In the genomic region with DNA sequence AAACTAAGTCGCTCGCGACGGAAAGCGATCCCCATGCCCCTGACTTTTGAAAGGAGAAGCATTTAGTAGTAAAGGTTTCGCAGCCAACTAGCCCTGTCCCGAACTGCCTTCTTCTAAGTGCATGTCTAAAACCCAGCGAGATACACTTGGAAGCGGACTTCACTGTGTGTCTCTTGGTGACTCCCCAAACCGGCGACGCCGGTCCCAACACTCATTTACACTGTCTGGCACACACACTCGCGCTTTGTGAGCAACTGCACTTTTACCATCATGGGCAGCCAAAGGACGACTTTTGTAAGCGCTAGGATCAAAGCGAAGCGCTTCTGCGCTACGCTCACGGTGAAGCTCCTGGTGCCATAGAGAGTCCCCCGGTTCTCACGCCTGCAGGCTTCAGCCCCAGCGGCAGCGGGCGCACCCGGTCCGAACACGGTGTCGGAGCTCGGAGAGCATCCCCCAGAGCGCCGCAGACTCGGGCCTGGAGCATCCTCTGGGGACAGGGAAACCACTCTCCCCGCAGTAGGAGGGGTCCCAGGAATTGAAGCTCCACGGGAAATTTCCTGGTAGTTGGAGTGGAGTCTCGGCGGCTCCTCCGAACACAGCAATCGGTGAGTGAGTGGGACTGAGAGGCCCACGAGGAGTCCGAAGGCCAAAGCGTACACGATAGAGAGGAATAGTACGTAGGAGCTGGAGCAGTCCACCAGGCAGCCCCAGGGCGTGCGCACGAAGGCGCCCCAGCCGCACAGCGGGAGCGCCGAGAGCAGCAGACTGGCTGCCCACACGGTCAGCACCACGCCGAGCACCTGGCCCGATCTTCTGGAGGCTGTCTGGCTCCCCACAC, we compare ENCODE assay signal across 13 cellular contexts. TPM values are rescaled to one million over a fixed set of nuclear protein-coding genes. Genes with fewer than 3 reads are reported as not detected.
A peak's percentile ranks its signal among the peaks of the same experiment; 100 is the strongest.
DNase-seq lines count a peak whose midpoint lies in the region; ATAC-seq and TF ChIP-seq lines count a peak whose summit lies in the region.
"Had no signal": no experiment of that assay in that cellular context is flagged by ENCODE, and none has a peak within 500 bp of the region (broad histone marks: within the 10 kb centered on the region; RNA-seq: fewer than 3 reads in every experiment).

No MANE protein-coding gene starts in this region.

- in situ Hi-C loops in transverse colon (cut with MboI; ENCODE audit: low pct_ligation_motif_present in 1 of 4, low pct_unique_long_range_greater_than_20kb in 1 of 4, low sequenced_read_pairs in 3 of 4), result no loop called here

- no peak for TF ChIP-seq CTCF in transverse colon (IDR thresholded peaks at IDR 0.05)

- H3K27me3 ChIP-seq in muscle layer of duodenum (ENCODE audit: low read depth, low read length), result peaks cover 17% of the 10 kb centered on the region
- H3K27me3 ChIP-seq in transverse colon, result peaks cover 24% of the 10 kb centered on the region

- no peak for TF ChIP-seq EP300 in transverse colon (IDR thresholded peaks at IDR 0.05; ENCODE audit: low read depth)

- intact Hi-C loops in left ventricle myocardium superior (cut with micrococcal nuclease), result no loop called here
- intact Hi-C loops in Right ventricle myocardium inferior (cut with DNase I), result no loop called here
- intact Hi-C loops in transverse colon (cut with DNase I; ENCODE audit: low total_unique reads), result no loop called here

- DNase-seq in left ventricle myocardium superior (peak; percentile 8), Right ventricle myocardium inferior (ENCODE audit: missing footprints) (no peak), ecto neural progenitor cell (ENCODE audit: low spot score) (peak; percentile 62), transverse colon (no peak), dermis blood vessel endothelial cell (no peak)
- DNase-seq: activated effector memory CD4-positive, alpha-beta T cell treated with Interleukin-2 at 50 U/mL for 16 hours; CD4-positive, alpha-beta T cell; gastrocnemius medialis had no signal

- ATAC-seq in left ventricle myocardium superior, result no peak
- no peak for ATAC-seq in Right ventricle myocardium inferior
- no peak for ATAC-seq in GM18505 (IDR thresholded peaks at IDR 0.05; ENCODE audit: unreplicated experiment)
- ATAC-seq in activated CD4-positive, CD25-positive, alpha-beta regulatory T cell treated with anti-CD3 and anti-CD28 coated beads, Interleukin-2, amount 50 U/mL, for 24 hours, result no peak
- ATAC-seq: gastrocnemius medialis had no signal

- H3K9me3 ChIP-seq in muscle layer of duodenum (ENCODE audit: control insufficient read depth in 1 of 2, low read length in 2 of 2), result no peaks in the 10 kb centered on the region
- H3K9me3 ChIP-seq in transverse colon, result no peaks in the 10 kb centered on the region
- H3K9me3 ChIP-seq: gastrocnemius medialis had no signal

- H3K27ac ChIP-seq in muscle layer of duodenum (ENCODE audit: low read length) (no peak overlapping the region), transverse colon (no peak overlapping the region)
- H3K27ac ChIP-seq: gastrocnemius medialis had no signal

- H3K4me1 ChIP-seq in muscle layer of duodenum (ENCODE audit: control insufficient read depth in 1 of 2, insufficient read depth in 2 of 2, low read length in 2 of 2), result peaks cover 0 to 17% of the 10 kb centered on the region in 2 donors
- H3K4me1 ChIP-seq in transverse colon, result no peaks in the 10 kb centered on the region
- H3K4me1 ChIP-seq: gastrocnemius medialis had no signal

- peak overlapping the region; percentile 28 to 60 for H3K4me3 ChIP-seq in muscle layer of duodenum (ENCODE audit: low read depth in 1 of 2, low read length in 2 of 2)
- no peak overlapping the region for H3K4me3 ChIP-seq in transverse colon
- H3K4me3 ChIP-seq: gastrocnemius medialis had no signal

- 30 to 35% methylated on average over 6 to 58 of the region's 58 CpGs for WGBS in transverse colon (ENCODE audit: low coverage in 1 of 2), 2 donors

- TF ChIP-seq POLR2A in transverse colon (IDR thresholded peaks at IDR 0.05) (no peak), GM18505 (IDR thresholded peaks at IDR 0.05; ENCODE audit: borderline replicate concordance, extremely low read depth, insufficient read depth, insufficient read length) (no peak)

- H3K36me3 ChIP-seq in muscle layer of duodenum (ENCODE audit: control insufficient read depth in 1 of 2, insufficient read depth in 2 of 2, low read length in 2 of 2) (no peaks in the 10 kb centered on the region), transverse colon (no peaks in the 10 kb centered on the region)
- H3K36me3 ChIP-seq: gastrocnemius medialis had no signal

RNA-seq across cellular contexts. Expression of gene GPR149, which starts 1.4 kb away (rescaled TPM):
- total RNA-seq in left ventricle myocardium superior (not detected), Right ventricle myocardium inferior (not detected), transverse colon (not detected), dermis blood vessel endothelial cell (not detected in 2 replicates)
- total RNA-seq: CD4-positive, alpha-beta T cell; gastrocnemius medialis; M059J; subcutaneous adipose tissue had no signal

Comparison
In these comparisons a context has a peak if more than half of its experiments do, and no peak if none do; other contexts are left out.
1. DNase-seq: peak in left ventricle myocardium superior (single experiment) and ecto neural progenitor cell (single experiment); none in Right ventricle myocardium inferior (single experiment), transverse colon (single experiment) and dermis blood vessel endothelial cell (single experiment).
2. H3K4me3 ChIP-seq: peak in muscle layer of duodenum (2 of 2); none in transverse colon (0 of 4).